In the genomic region with DNA sequence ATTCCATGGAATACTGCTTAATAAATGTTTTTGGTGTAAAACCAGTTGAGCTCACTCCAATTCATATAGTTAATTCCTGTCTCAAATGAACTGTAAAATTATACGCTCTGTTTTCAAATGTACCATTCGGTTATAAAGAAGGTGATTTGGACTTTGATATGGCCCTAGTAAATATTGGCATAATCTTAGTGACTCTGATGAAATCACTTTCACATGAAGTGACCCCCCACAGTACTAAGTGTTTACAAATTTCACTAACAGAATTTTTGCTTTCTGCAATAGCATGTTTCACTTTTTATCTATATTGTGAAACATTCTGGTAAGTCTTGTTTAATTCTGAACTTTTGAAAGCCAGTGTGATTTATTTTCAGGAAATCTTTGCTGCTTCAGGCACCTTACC, we compare ENCODE assay signal across 15 cellular contexts. TPM values are rescaled to one million over a fixed set of nuclear protein-coding genes. Genes with fewer than 3 reads are reported as not detected.
A peak's percentile ranks its signal among the peaks of the same experiment; 100 is the strongest.
DNase-seq lines count a peak whose midpoint lies in the region; ATAC-seq and TF ChIP-seq lines count a peak whose summit lies in the region.
"Had no signal": no experiment of that assay in that cellular context is flagged by ENCODE, and none has a peak within 500 bp of the region (broad histone marks: within the 10 kb centered on the region; RNA-seq: fewer than 3 reads in every experiment).

No MANE protein-coding gene starts in this region.

- TF ChIP-seq RAD21 in liver (IDR thresholded peaks at IDR 0.05): no peak

- peak overlapping the region; percentile 71; the same call in 1 of the 2 replicates for H3K27ac ChIP-seq in SK-N-MC
- H3K27ac ChIP-seq in hepatocyte: no peak overlapping the region
- peak overlapping the region; percentile 70 to 79 for H3K27ac ChIP-seq in liver (ENCODE audit: low read depth in 1 of 2, low read length in 2 of 2)
- H3K27ac ChIP-seq: GM23248 had no signal

- no peak for TF ChIP-seq CTCF in hepatocyte (IDR thresholded peaks at IDR 0.05; ENCODE audit: poor library complexity)
- no peak for TF ChIP-seq CTCF in liver (IDR thresholded peaks at IDR 0.05; ENCODE audit: low read depth, low read length, missing input control)
- no peak for TF ChIP-seq CTCF in natural killer cell (IDR thresholded peaks at IDR 0.05)

- no peak overlapping the region for H2AFZ ChIP-seq in hepatocyte
- H2AFZ ChIP-seq: GM23248 had no signal

- no peaks in the 10 kb centered on the region for H3K36me3 ChIP-seq in SK-N-MC (ENCODE audit: insufficient read depth, low read length)
- H3K36me3 ChIP-seq in hepatocyte (replicated peaks; ENCODE audit: insufficient read depth, low read depth): no peaks in the 10 kb centered on the region
- H3K36me3 ChIP-seq in liver (ENCODE audit: control insufficient read depth in 4 of 4, insufficient read depth in 3 of 4, low read depth in 1 of 4, low read length in 3 of 4): peaks cover 0 to 24% (median 4%) of the 10 kb centered on the region in 4 donors
- H3K36me3 ChIP-seq: BE2C had no signal

- no peak overlapping the region for H3K9ac ChIP-seq in SK-N-MC (ENCODE audit: insufficient read length)
- H3K9ac ChIP-seq in liver (ENCODE audit: low read depth in 1 of 2, low read length in 2 of 2): peak overlapping the region; percentile 36 to 87
- H3K9ac ChIP-seq: GM23248 had no signal

- no peaks in the 10 kb centered on the region for H3K79me2 ChIP-seq in hepatocyte

- H3K9me3 Mint-ChIP-seq in natural killer cell: no peaks in the 10 kb centered on the region
- H3K9me3 Mint-ChIP-seq: CD4-positive, alpha-beta T cell; HFFc6 had no signal

- DNase-seq in SK-N-MC (ENCODE audit: low read depth, low spot score) (no peak), hepatocyte (ENCODE audit: low spot score) (no peak), SHP77 (lab: John Stamatoyannopoulos, UW) (no peak), natural killer cell (no peak), iPS-NIHi11 (ENCODE audit: low spot score) (no peak)
- DNase-seq: BE2C; C1 segment of cervical spinal cord; Caco-2; CD4-positive, alpha-beta T cell; GM23248; H7; HFFc6 had no signal

- no peak overlapping the region for H3K27ac Mint-ChIP-seq in natural killer cell
- H3K27ac Mint-ChIP-seq: CD4-positive, alpha-beta T cell; HFFc6 had no signal

- H3K27me3 Mint-ChIP-seq in natural killer cell (ENCODE audit: low read depth in 2 of 2): peaks cover 0 to 3% of the 10 kb centered on the region in 2 donors

- H3K4me2 ChIP-seq in hepatocyte: peak overlapping the region; percentile 8

- ATAC-seq in natural killer cell (no peak), HG02571 (IDR thresholded peaks at IDR 0.05; ENCODE audit: unreplicated experiment) (no peak)
- ATAC-seq: HCT116 had no signal

- H3K4me3 ChIP-seq in SK-N-MC: no peak overlapping the region
- H3K4me3 ChIP-seq in hepatocyte: no peak overlapping the region
- peak overlapping the region; percentile 52 to 57 (median 57) for H3K4me3 ChIP-seq in liver (ENCODE audit: low read depth in 1 of 3, low read length in 3 of 3)
- H3K4me3 ChIP-seq: GM23248 had no signal

- no peaks in the 10 kb centered on the region for H3K36me3 Mint-ChIP-seq in natural killer cell

- intact Hi-C loops in natural killer cell (cut with micrococcal nuclease): no loop called here

- no peaks in the 10 kb centered on the region for H4K20me1 ChIP-seq in hepatocyte (ENCODE audit: insufficient read depth, poor library complexity, severe bottlenecking)

- H3K4me1 ChIP-seq in hepatocyte (ENCODE audit: insufficient read depth): no peaks in the 10 kb centered on the region
- peaks cover 6 to 53% (median 32%) of the 10 kb centered on the region in 4 donors for H3K4me1 ChIP-seq in liver (ENCODE audit: control insufficient read depth in 4 of 4, insufficient read depth in 4 of 4, low read length in 3 of 4)
- H3K4me1 ChIP-seq: BE2C, Caco-2 had no signal

- H3K27me3 ChIP-seq in hepatocyte (no peaks in the 10 kb centered on the region), liver (ENCODE audit: control insufficient read depth in 4 of 4, insufficient read depth in 4 of 4, low read length in 3 of 4) (no peaks in the 10 kb centered on the region)
- H3K27me3 ChIP-seq: BE2C had no signal

- H3K9me3 ChIP-seq in SK-N-MC (ENCODE audit: low read depth, low read length) (no peaks in the 10 kb centered on the region), hepatocyte (ENCODE audit: low read depth) (no peaks in the 10 kb centered on the region), liver (ENCODE audit: control insufficient read depth in 4 of 4, low read length in 3 of 4) (no peaks in the 10 kb centered on the region)
- H3K9me3 ChIP-seq: BE2C, Caco-2 had no signal

- H3K9me2 ChIP-seq in hepatocyte (replicated peaks; ENCODE audit: insufficient read depth): no peaks in the 10 kb centered on the region

- H3K4me1 Mint-ChIP-seq in natural killer cell: no peaks in the 10 kb centered on the region

- 65% methylated on average over 2 of the region's 2 CpGs for WGBS in hepatocyte (ENCODE audit: low lambda C conversion rate, missing lambda C conversion rate)
- WGBS in liver: 27% methylated on average over 2 of the region's 2 CpGs

- H3K4me3 Mint-ChIP-seq in natural killer cell: no peak overlapping the region
- H3K4me3 Mint-ChIP-seq: CD4-positive, alpha-beta T cell; HFFc6 had no signal

TF ChIP-seq in liver, 16 proteins besides CTCF, POLR2A, EP300 and RAD21:
- TF ChIP-seq FOXA1 (IDR thresholded peaks at IDR 0.05) (peak; percentile 80), FOXA2 (IDR thresholded peaks at IDR 0.05) (peak; percentile 86), JUND (IDR thresholded peaks at IDR 0.05) (peak; percentile 33 to 89), TAF1 (conservative IDR thresholded peaks at IDR 0.05) (peak; percentile 50), RXRA (IDR thresholded peaks at IDR 0.05) (peak; percentile 89), HNF4A (conservative IDR thresholded peaks at IDR 0.05) (peak; percentile 95 to 96), NR2F2 (IDR thresholded peaks at IDR 0.05) (no peak), EGR1 (IDR thresholded peaks at IDR 0.05; ENCODE audit: low read depth in 2 of 2) (peak in 1 of 2 donors; percentile 37), HNF4G (IDR thresholded peaks at IDR 0.05) (peak; percentile 87), YY1 (IDR thresholded peaks at IDR 0.05) (peak; percentile 50), GABPA (IDR thresholded peaks at IDR 0.05 in 1 of 2, conservative IDR thresholded peaks at IDR 0.05 in 1 of 2) (peak in 1 of 2 donors; percentile 29), SP1 (IDR thresholded peaks at IDR 0.05) (peak; percentile 94)
- TF ChIP-seq, protein P1, sequence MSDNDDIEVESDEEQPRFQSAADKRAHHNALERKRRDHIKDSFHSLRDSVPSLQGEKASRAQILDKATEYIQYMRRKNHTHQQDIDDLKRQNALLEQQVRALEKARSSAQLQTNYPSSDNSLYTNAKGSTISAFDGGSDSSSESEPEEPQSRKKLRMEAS (IDR thresholded peaks at IDR 0.05): peak; percentile 80
- TF ChIP-seq, protein P2, sequence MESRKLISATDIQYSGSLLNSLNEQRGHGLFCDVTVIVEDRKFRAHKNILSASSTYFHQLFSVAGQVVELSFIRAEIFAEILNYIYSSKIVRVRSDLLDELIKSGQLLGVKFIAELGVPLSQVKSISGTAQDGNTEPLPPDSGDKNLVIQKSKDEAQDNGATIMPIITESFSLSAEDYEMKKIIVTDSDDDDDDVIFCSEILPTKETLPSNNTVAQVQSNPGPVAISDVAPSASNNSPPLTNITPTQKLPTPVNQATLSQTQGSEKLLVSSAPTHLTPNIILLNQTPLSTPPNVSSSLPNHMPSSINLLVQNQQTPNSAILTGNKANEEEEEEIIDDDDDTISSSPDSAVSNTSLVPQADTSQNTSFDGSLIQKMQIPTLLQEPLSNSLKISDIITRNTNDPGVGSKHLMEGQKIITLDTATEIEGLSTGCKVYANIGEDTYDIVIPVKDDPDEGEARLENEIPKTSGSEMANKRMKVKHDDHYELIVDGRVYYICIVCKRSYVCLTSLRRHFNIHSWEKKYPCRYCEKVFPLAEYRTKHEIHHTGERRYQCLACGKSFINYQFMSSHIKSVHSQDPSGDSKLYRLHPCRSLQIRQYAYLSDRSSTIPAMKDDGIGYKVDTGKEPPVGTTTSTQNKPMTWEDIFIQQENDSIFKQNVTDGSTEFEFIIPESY (IDR thresholded peaks at IDR 0.05): peak; percentile 84
- TF ChIP-seq, protein P3, sequence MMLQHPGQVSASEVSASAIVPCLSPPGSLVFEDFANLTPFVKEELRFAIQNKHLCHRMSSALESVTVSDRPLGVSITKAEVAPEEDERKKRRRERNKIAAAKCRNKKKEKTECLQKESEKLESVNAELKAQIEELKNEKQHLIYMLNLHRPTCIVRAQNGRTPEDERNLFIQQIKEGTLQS (IDR thresholded peaks at IDR 0.05): peak; percentile 73
- TF ChIP-seq, protein P4, sequence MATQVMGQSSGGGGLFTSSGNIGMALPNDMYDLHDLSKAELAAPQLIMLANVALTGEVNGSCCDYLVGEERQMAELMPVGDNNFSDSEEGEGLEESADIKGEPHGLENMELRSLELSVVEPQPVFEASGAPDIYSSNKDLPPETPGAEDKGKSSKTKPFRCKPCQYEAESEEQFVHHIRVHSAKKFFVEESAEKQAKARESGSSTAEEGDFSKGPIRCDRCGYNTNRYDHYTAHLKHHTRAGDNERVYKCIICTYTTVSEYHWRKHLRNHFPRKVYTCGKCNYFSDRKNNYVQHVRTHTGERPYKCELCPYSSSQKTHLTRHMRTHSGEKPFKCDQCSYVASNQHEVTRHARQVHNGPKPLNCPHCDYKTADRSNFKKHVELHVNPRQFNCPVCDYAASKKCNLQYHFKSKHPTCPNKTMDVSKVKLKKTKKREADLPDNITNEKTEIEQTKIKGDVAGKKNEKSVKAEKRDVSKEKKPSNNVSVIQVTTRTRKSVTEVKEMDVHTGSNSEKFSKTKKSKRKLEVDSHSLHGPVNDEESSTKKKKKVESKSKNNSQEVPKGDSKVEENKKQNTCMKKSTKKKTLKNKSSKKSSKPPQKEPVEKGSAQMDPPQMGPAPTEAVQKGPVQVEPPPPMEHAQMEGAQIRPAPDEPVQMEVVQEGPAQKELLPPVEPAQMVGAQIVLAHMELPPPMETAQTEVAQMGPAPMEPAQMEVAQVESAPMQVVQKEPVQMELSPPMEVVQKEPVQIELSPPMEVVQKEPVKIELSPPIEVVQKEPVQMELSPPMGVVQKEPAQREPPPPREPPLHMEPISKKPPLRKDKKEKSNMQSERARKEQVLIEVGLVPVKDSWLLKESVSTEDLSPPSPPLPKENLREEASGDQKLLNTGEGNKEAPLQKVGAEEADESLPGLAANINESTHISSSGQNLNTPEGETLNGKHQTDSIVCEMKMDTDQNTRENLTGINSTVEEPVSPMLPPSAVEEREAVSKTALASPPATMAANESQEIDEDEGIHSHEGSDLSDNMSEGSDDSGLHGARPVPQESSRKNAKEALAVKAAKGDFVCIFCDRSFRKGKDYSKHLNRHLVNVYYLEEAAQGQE (IDR thresholded peaks at IDR 0.05): peak; percentile 61

RNA-seq across cellular contexts. Expression of gene GC, which starts 10.9 kb away (rescaled TPM):
- total RNA-seq in hepatocyte (1,037 and 1,211 TPM in 2 replicates), liver (1,000 to 10,000 TPM; 1,801 to 2,843 TPM), natural killer cell (not detected)
- polyA plus RNA-seq in hepatocyte (352 and 487 TPM in 2 replicates), liver (1,000 to 10,000 TPM; 3,030 to 4,674 TPM)
- total RNA-seq: Caco-2; CD4-positive, alpha-beta T cell; GM23248; H7; HFFc6 had no signal
- polyA plus RNA-seq: GM23248 had no signal

Comparison
In these comparisons a context has a peak if more than half of its experiments do, and no peak if none do; other contexts are left out.
1. H3K4me3 ChIP-seq: peak in liver (3 of 3); none in SK-N-MC (single experiment) and hepatocyte (single experiment).
2. RNA of gene GC, which starts 10.9 kb away (total RNA-seq): 1,801 to 2,843 TPM in liver and 1,037 to 1,211 TPM in hepatocyte; not detected in natural killer cell; every median in the first group is over 1,000 times any median in the second.